8 cellular contexts compared by ENCODE assay signal in genomic region chr9:35112257-35113020, GRCh38. TPM values are rescaled to one million over a fixed set of nuclear protein-coding genes. Genes with fewer than 3 reads are reported as not detected.
DNase-seq lines count a peak whose midpoint lies in the region; ATAC-seq and TF ChIP-seq lines count a peak whose summit lies in the region.

No MANE protein-coding gene starts in this region.

- peak overlapping the region; percentile 88 for H3K27ac Mint-ChIP-seq in mesothelial cell of epicardium

- peaks cover 53% of the 10 kb centered on the region for H3K4me1 Mint-ChIP-seq in mesothelial cell of epicardium

- no peaks in the 10 kb centered on the region for H3K9me3 Mint-ChIP-seq in mesothelial cell of epicardium

- H3K27me3 Mint-ChIP-seq in mesothelial cell of epicardium (ENCODE audit: low read depth), result no peaks in the 10 kb centered on the region

- H3K9me3 ChIP-seq in A673 (ENCODE audit: low read depth, low read length, poor library complexity, severe bottlenecking), result no peaks in the 10 kb centered on the region

- WGBS in urinary bladder, result 65% methylated on average over 3 of the region's 3 CpGs

- no peaks in the 10 kb centered on the region for H3K27me3 ChIP-seq in A673 (replicated peaks; ENCODE audit: insufficient read depth, low read depth, low read length, poor library complexity)

- DNase-seq in A673 (ENCODE audit: low spot score), result no peak
- DNase-seq in LHCN-M2 (ENCODE audit: low read depth), result peak; percentile 71
- DNase-seq in caudate nucleus (lab: John Stamatoyannopoulos, UW), result peak in 4 of 61 donors; percentile 7 to 21 (median 14)
- DNase-seq in mesothelial cell of epicardium (ENCODE audit: low spot score in 2 of 2, unreplicated experiment in 2 of 2), result no peak
- no peak for DNase-seq in H4 (ENCODE audit: low spot score)
- no peak for DNase-seq in D341Med (ENCODE audit: low spot score)

- no peak for ATAC-seq in GM21528 (IDR thresholded peaks at IDR 0.05; ENCODE audit: low FRiP score, unreplicated experiment)

- H3K4me1 ChIP-seq in A673 (ENCODE audit: insufficient read depth, low read length, poor library complexity, severe bottlenecking), result peaks cover 37% of the 10 kb centered on the region
- no peaks in the 10 kb centered on the region for H3K4me1 ChIP-seq in urinary bladder (ENCODE audit: insufficient read depth)

- intact Hi-C loops in A673 (cut with micrococcal nuclease; ENCODE audit: unreplicated experiment), result loop anchor here (10.0 kb wide), 1 partner anchor 272 kb away; no protein-coding TSS in a partner anchor

- peaks cover 5% of the 10 kb centered on the region for H3K36me3 ChIP-seq in A673 (ENCODE audit: insufficient read depth, low read length, poor library complexity, severe bottlenecking)
- no peaks in the 10 kb centered on the region for H3K36me3 ChIP-seq in urinary bladder (ENCODE audit: insufficient read depth)

- no peak overlapping the region for H3K4me3 ChIP-seq in A673 (ENCODE audit: low read depth, low read length, poor library complexity, severe bottlenecking)
- no peak overlapping the region for H3K4me3 ChIP-seq in urinary bladder (ENCODE audit: low read depth, low read length)

- no TSS peak for BruUV-seq in A673 (replicated peaks; lab: Mats Ljungman, UMichigan)

- H3K27ac ChIP-seq in A673 (ENCODE audit: low read depth, low read length, poor library complexity, severe bottlenecking), result peak overlapping the region; percentile 63
- H3K27ac ChIP-seq in caudate nucleus (ENCODE audit: low read depth, low read length), result peak overlapping the region; percentile 86
- H3K27ac ChIP-seq in urinary bladder (ENCODE audit: low read depth), result peak overlapping the region; percentile 82

- peaks cover 4% of the 10 kb centered on the region for H3K36me3 Mint-ChIP-seq in mesothelial cell of epicardium

- TF ChIP-seq CTCF in A673 (conservative IDR thresholded peaks at IDR 0.05; ENCODE audit: low read depth, low read length) (no peak), mesothelial cell of epicardium (IDR thresholded peaks at IDR 0.05; ENCODE audit: unreplicated experiment) (no peak)

- CTCF ChIA-PET in A673 (lab: Charles Lee), result no interaction called here

- H3K4me3 Mint-ChIP-seq in mesothelial cell of epicardium, result peak overlapping the region; percentile 76

- POLR2A ChIA-PET in A673 (lab: Charles Lee; ENCODE audit: low non-redundant PET), result no interaction called here

RNA-seq across cellular contexts. Expression of gene ATOSB, which starts 3.2 kb away (rescaled TPM):
- total RNA-seq in A673 (2021) (7.4 and 8.3 TPM in 2 replicates), LHCN-M2 (2014; rRNA removed) (34.8 and 36.0 TPM in 2 replicates), mesothelial cell of epicardium (19.2 to 21.7 TPM (median 21.0 TPM) in 3 replicates), urinary bladder (6.0 TPM)
- polyA plus RNA-seq in LHCN-M2 (2012), result 37.4 TPM
- 18.7 TPM for polyA plus RNA-seq in urinary bladder
- 7.5 and 9.7 TPM in 2 replicates for total RNA-seq in H4 (2014; rRNA removed; shearing (Covaris generic))

RNA-seq across cellular contexts. Expression of gene STOML2, which starts 9.5 kb away (rescaled TPM):
- 200 and 209 TPM in 2 replicates for total RNA-seq in A673 (2021)
- total RNA-seq in LHCN-M2 (2014; rRNA removed), result 138 and 153 TPM in 2 replicates
- 147 TPM for polyA plus RNA-seq in LHCN-M2 (2012)
- total RNA-seq in mesothelial cell of epicardium, result 92.2 to 95.3 TPM (median 93.4 TPM) in 3 replicates
- total RNA-seq in urinary bladder, result 52.3 TPM
- polyA plus RNA-seq in urinary bladder, result 106 TPM
- total RNA-seq in H4 (2014; rRNA removed; shearing (Covaris generic)), result 131 and 198 TPM in 2 replicates

RNA-seq across cellular contexts. Expression of gene PIGO, which starts 16.0 kb away (rescaled TPM):
- total RNA-seq in A673 (2021) (32.9 and 34.3 TPM in 2 replicates), LHCN-M2 (2014; rRNA removed) (21.7 and 23.7 TPM in 2 replicates), mesothelial cell of epicardium (28.4 to 31.2 TPM (median 28.9 TPM) in 3 replicates), urinary bladder (8.6 TPM)
- polyA plus RNA-seq in LHCN-M2 (2012), result 15.6 TPM
- 14.8 TPM for polyA plus RNA-seq in urinary bladder
- total RNA-seq in H4 (2014; rRNA removed; shearing (Covaris generic)), result 23.4 and 32.1 TPM in 2 replicates

RNA-seq across cellular contexts. Expression of gene FANCG, which starts 32.7 kb away (rescaled TPM):
- 104 and 110 TPM in 2 replicates for total RNA-seq in A673 (2021)
- 54.2 and 60.9 TPM in 2 replicates for total RNA-seq in LHCN-M2 (2014; rRNA removed)
- 34.1 TPM for polyA plus RNA-seq in LHCN-M2 (2012)
- 48.8 to 52.2 TPM (median 51.8 TPM) in 3 replicates for total RNA-seq in mesothelial cell of epicardium
- 14.9 TPM for total RNA-seq in urinary bladder
- 8.8 TPM for polyA plus RNA-seq in urinary bladder
- total RNA-seq in H4 (2014; rRNA removed; shearing (Covaris generic)), result 67.6 and 84.0 TPM in 2 replicates

RNA-seq across cellular contexts. Expression of gene VCP, which starts 40.0 kb away (rescaled TPM):
- total RNA-seq in A673 (2021), result 625 and 643 TPM in 2 replicates
- 294 and 327 TPM in 2 replicates for total RNA-seq in LHCN-M2 (2014; rRNA removed)
- 340 TPM for polyA plus RNA-seq in LHCN-M2 (2012)
- total RNA-seq in mesothelial cell of epicardium, result 313 to 318 TPM (median 317 TPM) in 3 replicates
- 174 TPM for total RNA-seq in urinary bladder
- polyA plus RNA-seq in urinary bladder, result 142 TPM
- total RNA-seq in H4 (2014; rRNA removed; shearing (Covaris generic)), result 380 and 386 TPM in 2 replicates
